6 cellular contexts compared by ENCODE assay signal in the genomic region with DNA sequence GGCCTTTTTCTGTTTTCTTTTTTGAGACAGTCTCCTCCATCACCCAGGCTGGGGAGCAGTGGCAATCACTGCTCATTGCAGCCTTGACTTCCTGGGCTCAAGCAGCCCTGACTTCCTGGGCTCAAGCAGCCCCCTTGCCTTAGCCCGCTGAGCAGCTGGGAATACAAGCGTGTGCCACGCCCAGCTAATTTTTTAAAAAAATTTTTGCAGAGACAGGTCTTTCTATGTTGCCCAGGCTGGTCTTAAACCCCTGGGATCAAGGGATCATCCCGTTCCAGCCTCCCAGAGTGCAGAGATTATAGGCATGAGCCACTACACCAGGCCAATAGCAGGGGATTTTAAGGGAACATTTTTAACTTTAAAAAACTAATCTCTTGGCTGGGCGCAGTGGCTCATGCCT. TPM values are rescaled to one million over a fixed set of nuclear protein-coding genes. Genes with fewer than 3 reads are reported as not detected.
"Had no signal": no experiment of that assay in that cellular context is flagged by ENCODE, and none has a peak within 500 bp of the region (broad histone marks: within the 10 kb centered on the region; RNA-seq: fewer than 3 reads in every experiment).

No MANE protein-coding gene starts in this region.

- H2AFZ ChIP-seq: GM23248 had no signal

- H3K9me3 Mint-ChIP-seq: H9 had no signal

- H3K27ac ChIP-seq: GM23248 had no signal

- H3K4me3 Mint-ChIP-seq: H9 had no signal

- H3K4me3 ChIP-seq: GM23248, K562 had no signal

- DNase-seq: GM23248, H9, HCEC 1CT, IMR-90 had no signal

- ATAC-seq: K562 had no signal

RNA-seq across cellular contexts. Expression of gene SLC34A2, which starts 5.4 kb away (rescaled TPM):
- total RNA-seq: GM23248, HT-29, IMR-90 had no signal
- polyA plus RNA-seq: GM23248, IMR-90, K562 had no signal
